In genomic region chr11:13010737-13011342, GRCh38 we compare ENCODE assay signal across 12 cellular contexts. TPM values are rescaled to one million over a fixed set of nuclear protein-coding genes. Genes with fewer than 3 reads are reported as not detected.
A peak's percentile ranks its signal among the peaks of the same experiment; 100 is the strongest.
DNase-seq lines count a peak whose midpoint lies in the region; ATAC-seq, FAIRE-seq and TF ChIP-seq lines count a peak whose summit lies in the region.
"Had no signal": no experiment of that assay in that cellular context is flagged by ENCODE, and none has a peak within 500 bp of the region (broad histone marks: within the 10 kb centered on the region; RNA-seq: fewer than 3 reads in every experiment).

No MANE protein-coding gene starts in this region.

- H3K9me3 ChIP-seq in HUES64 (ENCODE audit: insufficient read depth, low read depth, low read length) (peaks cover 7% of the 10 kb centered on the region; the same call in 1 of the 2 replicates), endodermal cell (ENCODE audit: control insufficient read depth, low read length) (peaks cover 13% of the 10 kb centered on the region), smooth muscle cell (replicated peaks; ENCODE audit: low read depth) (no peaks in the 10 kb centered on the region)

- H3K4me3 Mint-ChIP-seq in endodermal cell = peak overlapping the region; percentile 79
- H3K4me3 Mint-ChIP-seq: IgD-negative memory B cell, T-cell had no signal

- H3K36me3 Mint-ChIP-seq in endodermal cell (ENCODE audit: low read depth) = peaks cover 12% of the 10 kb centered on the region
- H3K36me3 Mint-ChIP-seq: IgD-negative memory B cell, T-cell had no signal

- H3K9ac ChIP-seq in HUES64 (ENCODE audit: low read depth, low read length) = no peak overlapping the region; the same call in 1 of the 2 replicates
- peak overlapping the region; percentile 38 for H3K9ac ChIP-seq in endodermal cell (ENCODE audit: extremely low read depth, low read length, poor library complexity, severe bottlenecking)
- H3K9ac ChIP-seq in smooth muscle cell (ENCODE audit: low read depth) = no peak overlapping the region

- H3K4me1 Mint-ChIP-seq in endodermal cell = peaks cover 52% of the 10 kb centered on the region
- H3K4me1 Mint-ChIP-seq: IgD-negative memory B cell had no signal

- H3K79me2 ChIP-seq in smooth muscle cell (ENCODE audit: low read depth) = no peaks in the 10 kb centered on the region

- peaks cover 58% of the 10 kb centered on the region for H3K27me3 Mint-ChIP-seq in endodermal cell (ENCODE audit: insufficient read depth)

- TF ChIP-seq CTCF in endodermal cell (conservative IDR thresholded peaks at IDR 0.05) (no peak), smooth muscle cell (IDR thresholded peaks at IDR 0.05; ENCODE audit: borderline replicate concordance, insufficient read depth, poor library complexity, severe bottlenecking) (no peak)

- no peak for FAIRE-seq in frontal cortex (lab: Jason Lieb, UNC)
- FAIRE-seq: colon, G401.6 had no signal

- H3K4me3 ChIP-seq in HUES64 (ENCODE audit: low read length) (peak overlapping the region; percentile 62), endodermal cell (ENCODE audit: low read length) (peak overlapping the region; percentile 88), smooth muscle cell (peak overlapping the region; percentile 53)

- ATAC-seq in left lobe of liver (peak; percentile 9), GM21447 (IDR thresholded peaks at IDR 0.05; ENCODE audit: unreplicated experiment) (no peak)
- ATAC-seq: T-cell had no signal

- peak overlapping the region; percentile 81 for H3K27ac Mint-ChIP-seq in endodermal cell
- H3K27ac Mint-ChIP-seq: IgD-negative memory B cell, T-cell had no signal

- no peaks in the 10 kb centered on the region for H4K20me1 ChIP-seq in smooth muscle cell (ENCODE audit: low read depth)

- H3K9me3 Mint-ChIP-seq in endodermal cell = peaks cover 12% of the 10 kb centered on the region
- H3K9me3 Mint-ChIP-seq: IgD-negative memory B cell, T-cell had no signal

- peaks cover 77% of the 10 kb centered on the region for H3K27me3 ChIP-seq in HUES64 (ENCODE audit: insufficient read depth, low read length)
- no peaks in the 10 kb centered on the region for H3K27me3 ChIP-seq in endodermal cell (ENCODE audit: control insufficient read depth, insufficient read depth, low read length, poor library complexity, severe bottlenecking)
- H3K27me3 ChIP-seq in smooth muscle cell (ENCODE audit: low read depth) = peaks cover 97% of the 10 kb centered on the region

- H3K4me2 ChIP-seq in smooth muscle cell = peak overlapping the region; percentile 82

- H3F3A ChIP-seq in smooth muscle cell (ENCODE audit: low read depth) = no peaks in the 10 kb centered on the region

- H2AFZ ChIP-seq in smooth muscle cell (ENCODE audit: low read depth) = no peak overlapping the region

- H3K36me3 ChIP-seq in HUES64 (ENCODE audit: insufficient read depth, low read length) = no peaks in the 10 kb centered on the region
- no peaks in the 10 kb centered on the region for H3K36me3 ChIP-seq in endodermal cell (ENCODE audit: control insufficient read depth, insufficient read depth, low read length)
- no peaks in the 10 kb centered on the region for H3K36me3 ChIP-seq in smooth muscle cell (ENCODE audit: low read depth)

- 3% methylated on average over 31 of the region's 35 CpGs for WGBS in HUES64
- 2 to 4% methylated on average over 8 to 30 of the region's 35 CpGs for WGBS in endodermal cell (ENCODE audit: insufficient coverage in 1 of 2, insufficient read length in 1 of 2), 2 experiments
- WGBS in smooth muscle cell (ENCODE audit: low lambda C conversion rate) = 6% methylated on average over 29 of the region's 35 CpGs

- H3K27ac ChIP-seq in HUES64 (ENCODE audit: low read depth, low read length) (no peak overlapping the region), endodermal cell (ENCODE audit: low read depth, low read length) (no peak overlapping the region), smooth muscle cell (ENCODE audit: low read depth) (no peak overlapping the region)

- DNase-seq in endodermal cell = peak; percentile 76
- DNase-seq in left lobe of liver (ENCODE audit: low spot score) = no peak
- no peak for DNase-seq in smooth muscle cell (lab: John Stamatoyannopoulos, UW; ENCODE audit: unreplicated experiment)
- no peak for DNase-seq in effector CD4-positive, alpha-beta T cell
- no peak for DNase-seq in frontal cortex (ENCODE audit: low spot score in 2 of 2)
- DNase-seq: NCI-H2171 treated with DMSO at 0.1 percent for 48 hours, T-cell had no signal

- H3K4me1 ChIP-seq in HUES64 (ENCODE audit: insufficient read depth, low read length) (peaks cover 38% of the 10 kb centered on the region), endodermal cell (ENCODE audit: control insufficient read depth, insufficient read depth, low read length) (peaks cover 16% of the 10 kb centered on the region), smooth muscle cell (ENCODE audit: low read depth) (peaks cover 33% of the 10 kb centered on the region)

RNA-seq across cellular contexts. Expression of gene RASSF10, which starts 1.7 kb away (rescaled TPM):
- 2.5 TPM for polyA plus RNA-seq in HUES64 (2013, experiment 1 of 2)
- polyA plus RNA-seq in HUES64 (2013, experiment 2 of 2) = 2.1 TPM
- 10 to 100 TPM; 29.1 to 30.8 TPM for total RNA-seq in endodermal cell
- polyA plus RNA-seq in endodermal cell (2013, experiment 1 of 2) = 2.7 TPM
- 2.7 TPM for polyA plus RNA-seq in endodermal cell (2013, experiment 2 of 2)
- not detected for total RNA-seq in left lobe of liver
- 1.7 and 2.2 TPM in 2 replicates for total RNA-seq in smooth muscle cell
- polyA plus RNA-seq in smooth muscle cell = 0.07 TPM in 1 of 2 replicates, not detected in the other
- 2.4 TPM for total RNA-seq in frontal cortex
- total RNA-seq: T-cell had no signal
- polyA plus RNA-seq: IgD-negative memory B cell had no signal
